Comparison of ENCODE assay signal across 11 cellular contexts in genomic region chr2:191318729-191319078, GRCh38.
DNase-seq lines count a peak whose midpoint lies in the region; ATAC-seq and TF ChIP-seq lines count a peak whose summit lies in the region.
"Had no signal": no experiment of that assay in that cellular context is flagged by ENCODE, and none has a peak within 500 bp of the region (broad histone marks: within the 10 kb centered on the region; RNA-seq: fewer than 3 reads in every experiment).

No MANE protein-coding gene starts in this region.

- peaks cover 2% of the 10 kb centered on the region for H3K9me3 ChIP-seq in adipocyte (ENCODE audit: control insufficient read depth, low read length)

- H3K36me3 Mint-ChIP-seq in type B pancreatic cell = peaks cover 7% of the 10 kb centered on the region
- H3K36me3 Mint-ChIP-seq in activated T-helper 2 cell treated with anti-CD3 and anti-CD28 coated beads, Interferon-gamma antibody, Interleukin-2, Interleukin-4, amounts not matched to agents 10 μg/mL and 5 μg/mL and 100 μg/mL, durations not matched to agents 14 hours and 24 hours and 36 hours (ENCODE audit: low read depth) = no peaks in the 10 kb centered on the region
- H3K36me3 Mint-ChIP-seq: activated naive CD8-positive, alpha-beta T cell had no signal

- peaks cover 58% of the 10 kb centered on the region for H3K4me1 ChIP-seq in adipocyte (ENCODE audit: control insufficient read depth, insufficient read depth, low read length)

- H3K9ac ChIP-seq in adipocyte (ENCODE audit: low read length) = peak overlapping the region; percentile 49

- H3K27ac Mint-ChIP-seq in type B pancreatic cell = peak overlapping the region; percentile 75
- H3K27ac Mint-ChIP-seq in activated T-helper 2 cell treated with anti-CD3 and anti-CD28 coated beads, Interferon-gamma antibody, Interleukin-2, Interleukin-4, amounts not matched to agents 10 μg/mL and 5 μg/mL and 100 μg/mL, durations not matched to agents 14 hours and 24 hours and 36 hours = no peak overlapping the region
- H3K27ac Mint-ChIP-seq: activated naive CD8-positive, alpha-beta T cell had no signal

- peak overlapping the region; percentile 40 for H3K4me3 ChIP-seq in adipocyte (ENCODE audit: low read length)

- no peak for TF ChIP-seq CTCF in type B pancreatic cell (conservative IDR thresholded peaks at IDR 0.05)

- no peaks in the 10 kb centered on the region for H3K27me3 Mint-ChIP-seq in type B pancreatic cell
- peaks cover 2% of the 10 kb centered on the region for H3K27me3 Mint-ChIP-seq in activated T-helper 2 cell treated with anti-CD3 and anti-CD28 coated beads, Interferon-gamma antibody, Interleukin-2, Interleukin-4, amounts not matched to agents 10 μg/mL and 5 μg/mL and 100 μg/mL, durations not matched to agents 14 hours and 24 hours and 36 hours (ENCODE audit: low read depth)

- ATAC-seq in HG03354 (IDR thresholded peaks at IDR 0.05; ENCODE audit: poor library complexity, severe bottlenecking, unreplicated experiment) = no peak

- no peaks in the 10 kb centered on the region for H3K36me3 ChIP-seq in adipocyte (ENCODE audit: control insufficient read depth, insufficient read depth, low read length, severe bottlenecking)

- H3K9me3 Mint-ChIP-seq in type B pancreatic cell = no peaks in the 10 kb centered on the region
- no peaks in the 10 kb centered on the region for H3K9me3 Mint-ChIP-seq in activated T-helper 2 cell treated with anti-CD3 and anti-CD28 coated beads, Interferon-gamma antibody, Interleukin-2, Interleukin-4, amounts not matched to agents 10 μg/mL and 5 μg/mL and 100 μg/mL, durations not matched to agents 14 hours and 24 hours and 36 hours

- no peak overlapping the region for H3K4me3 Mint-ChIP-seq in type B pancreatic cell
- H3K4me3 Mint-ChIP-seq in activated T-helper 2 cell treated with anti-CD3 and anti-CD28 coated beads, Interferon-gamma antibody, Interleukin-2, Interleukin-4, amounts not matched to agents 10 μg/mL and 5 μg/mL and 100 μg/mL, durations not matched to agents 14 hours and 24 hours and 36 hours (ENCODE audit: low read depth) = no peak overlapping the region
- H3K4me3 Mint-ChIP-seq: activated naive CD8-positive, alpha-beta T cell had no signal

- intact Hi-C loops in activated T-helper 2 cell treated with anti-CD3 and anti-CD28 coated beads, Interferon-gamma antibody, Interleukin-2, Interleukin-4, amounts not matched to agents 10 μg/mL and 5 μg/mL and 100 μg/mL, durations not matched to agents 14 hours and 24 hours and 36 hours (cut with micrococcal nuclease) = no loop called here

- H3K27me3 ChIP-seq in adipocyte (replicated peaks; ENCODE audit: control insufficient read depth, insufficient read depth, low read length) = no peaks in the 10 kb centered on the region

- peaks cover 55% of the 10 kb centered on the region for H3K4me1 Mint-ChIP-seq in type B pancreatic cell (ENCODE audit: unreplicated experiment)
- H3K4me1 Mint-ChIP-seq in activated T-helper 2 cell treated with anti-CD3 and anti-CD28 coated beads, Interferon-gamma antibody, Interleukin-2, Interleukin-4, amounts not matched to agents 10 μg/mL and 5 μg/mL and 100 μg/mL, durations not matched to agents 14 hours and 24 hours and 36 hours (ENCODE audit: low read depth) = peaks cover 12% of the 10 kb centered on the region

- DNase-seq in DMS53 (lab: John Stamatoyannopoulos, UW) (peak; percentile 8), DMS53 treated with DMSO at 0.1 percent for 48 hours (lab: John Stamatoyannopoulos, UW; ENCODE audit: unreplicated experiment) (no peak), adipocyte (ENCODE audit: low read depth) (peak; percentile 86), iPS-NIHi7 (ENCODE audit: extremely low spot score) (peak; percentile 50), type B pancreatic cell (ENCODE audit: extremely low spot score, unreplicated experiment) (no peak), 8988T (no peak)
- no peak for DNase-seq in activated T-helper 2 cell treated with anti-CD3 and anti-CD28 coated beads, Interferon-gamma antibody, Interleukin-2, Interleukin-4, amounts not matched to agents 10 μg/mL and 5 μg/mL and 100 μg/mL, durations not matched to agents 14 hours and 24 hours and 36 hours (ENCODE audit: low spot score)
- DNase-seq: kidney, SIG-M5 had no signal

Comparison
In these comparisons a context has a peak if more than half of its experiments do, and no peak if none do; other contexts are left out.
1. DNase-seq: peak in DMS53 (single experiment), adipocyte (single experiment) and iPS-NIHi7 (single experiment); none in DMS53 treated with DMSO at 0.1 percent for 48 hours (single experiment), type B pancreatic cell (single experiment), 8988T (single experiment) and activated T-helper 2 cell treated with anti-CD3 and anti-CD28 coated beads, Interferon-gamma antibody, Interleukin-2, Interleukin-4, amounts not matched to agents 10 μg/mL and 5 μg/mL and 100 μg/mL, durations not matched to agents 14 hours and 24 hours and 36 hours (single experiment).